8 cellular contexts compared by ENCODE assay signal in the genomic region with DNA sequence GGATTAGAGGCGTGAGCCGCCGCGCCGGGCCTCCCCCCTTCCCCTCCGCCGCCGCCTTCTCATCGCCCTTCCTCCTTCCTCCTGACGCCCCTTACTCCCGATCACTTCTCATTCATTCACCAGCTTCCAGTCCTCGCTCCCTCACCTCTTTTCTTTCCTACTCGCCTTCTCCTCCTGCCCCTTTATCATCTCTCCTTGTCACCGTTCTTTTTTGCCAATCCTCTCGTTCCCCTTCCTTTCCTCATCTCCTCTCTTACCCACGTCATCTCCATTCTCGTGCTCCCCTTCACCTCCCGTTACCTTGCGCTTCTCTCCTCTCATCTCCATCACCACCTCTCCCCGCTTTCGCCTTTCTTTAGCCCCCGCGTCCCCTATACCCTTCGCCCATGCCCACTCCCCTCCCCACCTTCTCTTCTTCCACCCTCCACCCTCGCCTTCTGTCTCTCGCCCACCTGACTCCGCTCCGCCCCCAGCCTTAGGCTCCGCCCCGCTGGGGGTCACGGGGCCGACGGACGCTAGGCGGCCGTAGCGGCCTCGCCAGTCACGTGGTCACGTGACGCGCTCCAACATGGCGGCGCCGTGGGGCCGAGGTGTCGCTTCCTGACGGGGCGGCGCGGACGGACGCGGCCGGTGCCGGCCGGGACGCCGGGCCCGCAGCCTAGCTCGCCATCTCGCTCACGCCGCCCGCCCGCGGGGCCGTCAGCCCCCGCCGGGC. TPM values are rescaled to one million over a fixed set of nuclear protein-coding genes. Genes with fewer than 3 reads are reported as not detected.
DNase-seq lines count a peak whose midpoint lies in the region; ATAC-seq, FAIRE-seq and TF ChIP-seq lines count a peak whose summit lies in the region.

A gene (plus strand): TSS at position 544 of the 715 bp plus-strand sequence. CDS start 179 bp downstream, outside the sequence.

- H3K4me1 ChIP-seq in A549 (peaks cover 22% of the 10 kb centered on the region), skeletal muscle tissue (ENCODE audit: control insufficient read depth in 3 of 3, insufficient read depth in 3 of 3, low read length in 3 of 3) (peaks cover 12 to 30% (median 18%) of the 10 kb centered on the region in 3 donors)

- H3K9me3 ChIP-seq in A549 (no peaks in the 10 kb centered on the region), iPS-18c (ENCODE audit: control insufficient read depth, insufficient read depth, low read length) (no peaks in the 10 kb centered on the region), skeletal muscle tissue (ENCODE audit: control insufficient read depth in 3 of 3, low read length in 3 of 3) (no peaks in the 10 kb centered on the region)

- peak within 1 kb of the TSS; percentile 96 to 98 for H3K27ac ChIP-seq in A549
- peak within 1 kb of the TSS; percentile 93 for H3K27ac ChIP-seq in VCaP
- H3K27ac ChIP-seq in skeletal muscle tissue (ENCODE audit: low read depth, low read length), result peak within 1 kb of the TSS; percentile 92

- TF ChIP-seq RAD21 in A549 (conservative IDR thresholded peaks at IDR 0.05 in 1 of 2, IDR thresholded peaks at IDR 0.05 in 1 of 2), result no peak

- H3K36me3 ChIP-seq in skeletal muscle tissue (ENCODE audit: control insufficient read depth in 3 of 3, insufficient read depth in 3 of 3, low read length in 3 of 3), result no peaks in the 10 kb centered on the region

- TF ChIP-seq EP300 in A549 (IDR thresholded peaks at IDR 0.05), result no peak

- CTCF ChIA-PET in A549 (lab: Yijun Ruan, JAX), result interaction anchor here (0.6 to 18.8 kb wide), 8 partner anchors 9 to 301 kb away, joined by 3 to 494 read pairs (median 3); no protein-coding TSS in a partner anchor

- DNase-seq in A549 (ENCODE audit: low read depth in 1 of 2, low spot score in 1 of 2), result peak; percentile 91 to 92
- DNase-seq in NCI-H2196 treated with DMSO at 0.1 percent for 48 hours (lab: John Stamatoyannopoulos, UW; ENCODE audit: unreplicated experiment), result peak; percentile 55
- peak; percentile 95 to 98 for DNase-seq in T47D (ENCODE audit: low read depth in 1 of 2, low spot score in 1 of 2)

- H3K9ac ChIP-seq in skeletal muscle tissue (ENCODE audit: low read depth in 1 of 3, low read length in 3 of 3), result peak within 1 kb of the TSS; percentile 94 to 98 (median 98)

- TF ChIP-seq POLR2A in A549 (IDR thresholded peaks at IDR 0.05; ENCODE audit: low read length), result peak; percentile 88

- no peak for TF ChIP-seq CTCF in A549 (IDR thresholded peaks at IDR 0.05)
- TF ChIP-seq CTCF in VCaP (conservative IDR thresholded peaks at IDR 0.05), result no peak; the same call in 1 of the 2 replicates

- in situ Hi-C loops in T47D (cut with HindIII; ENCODE audit: low pct_unique_long_range_greater_than_20kb, low sequenced_read_pairs), result no loop called here

- ATAC-seq in A549 (peak; percentile 90 to 94), GM18867 (IDR thresholded peaks at IDR 0.05; ENCODE audit: unreplicated experiment) (peak; percentile 81), HG03103 (IDR thresholded peaks at IDR 0.05; ENCODE audit: low read depth, unreplicated experiment) (peak; percentile 72)

- H3K4me3 ChIP-seq in A549 (peak within 1 kb of the TSS; percentile 89), iPS-18c (ENCODE audit: insufficient read depth, low read depth, low read length) (peak within 1 kb of the TSS; percentile 79), skeletal muscle tissue (ENCODE audit: low read length in 3 of 3) (peak within 1 kb of the TSS; percentile 95 to 97 (median 96))

- POLR2A ChIA-PET in A549 (lab: Yijun Ruan, JAX), result interaction anchor here (0.8 to 1.0 kb wide), 4 partner anchors 12 to 62 kb away, joined by 3 read pairs; no protein-coding TSS in a partner anchor

- WGBS in A549 (ENCODE audit: missing lambda C conversion rate), result 3% methylated on average over 24 of the region's 70 CpGs

- peak within 1 kb of the TSS; percentile 85 for H3K4me2 ChIP-seq in A549

- no peak for FAIRE-seq in A549 (lab: Jason Lieb, UNC)

- H3K27me3 ChIP-seq in skeletal muscle tissue (ENCODE audit: control insufficient read depth in 3 of 3, insufficient read depth in 3 of 3, low read length in 3 of 3), result no peaks in the 10 kb centered on the region

TF ChIP-seq in A549, 52 proteins besides CTCF, POLR2A, EP300 and RAD21:
- TF ChIP-seq, protein P1, sequence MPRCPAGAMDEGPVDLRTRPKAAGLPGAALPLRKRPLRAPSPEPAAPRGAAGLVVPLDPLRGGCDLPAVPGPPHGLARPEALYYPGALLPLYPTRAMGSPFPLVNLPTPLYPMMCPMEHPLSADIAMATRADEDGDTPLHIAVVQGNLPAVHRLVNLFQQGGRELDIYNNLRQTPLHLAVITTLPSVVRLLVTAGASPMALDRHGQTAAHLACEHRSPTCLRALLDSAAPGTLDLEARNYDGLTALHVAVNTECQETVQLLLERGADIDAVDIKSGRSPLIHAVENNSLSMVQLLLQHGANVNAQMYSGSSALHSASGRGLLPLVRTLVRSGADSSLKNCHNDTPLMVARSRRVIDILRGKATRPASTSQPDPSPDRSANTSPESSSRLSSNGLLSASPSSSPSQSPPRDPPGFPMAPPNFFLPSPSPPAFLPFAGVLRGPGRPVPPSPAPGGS (IDR thresholded peaks at IDR 0.05), result peak; percentile 86; the same call in 2 of the 3 replicates
- TF ChIP-seq JUN (IDR thresholded peaks at IDR 0.05) (peak in 1 of 2 experiments; percentile 69; a peak in 2 of 5 replicates), FOSL2 (IDR thresholded peaks at IDR 0.05) (no peak), FOSL2 (CRISPR knock-in tag; IDR thresholded peaks at IDR 0.05) (peak; percentile 73), MYC (IDR thresholded peaks at IDR 0.05; ENCODE audit: borderline replicate concordance, low read length) (peak; percentile 19; the same call in 1 of the 2 replicates), HOXB5 (CRISPR knock-in tag; IDR thresholded peaks at IDR 0.05) (peak; percentile 46; the same call in 1 of the 2 replicates), EHMT2 (IDR thresholded peaks at IDR 0.05; ENCODE audit: low read depth) (no peak), ZC3H11A (IDR thresholded peaks at IDR 0.05) (no peak), PHF8 (IDR thresholded peaks at IDR 0.05; ENCODE audit: borderline replicate concordance, low read depth) (peak; percentile 37; the same call in 1 of the 2 replicates), NPAS2 (CRISPR knock-in tag; IDR thresholded peaks at IDR 0.05; ENCODE audit: borderline replicate concordance) (peak; percentile 86), BHLHE40 (IDR thresholded peaks at IDR 0.05; ENCODE audit: low read depth, low read length) (peak; percentile 70), SMC3 (IDR thresholded peaks at IDR 0.05) (0 out of 3 replicates have a peak, but pooled peaks have one; percentile 19)
- TF ChIP-seq, protein P2, sequence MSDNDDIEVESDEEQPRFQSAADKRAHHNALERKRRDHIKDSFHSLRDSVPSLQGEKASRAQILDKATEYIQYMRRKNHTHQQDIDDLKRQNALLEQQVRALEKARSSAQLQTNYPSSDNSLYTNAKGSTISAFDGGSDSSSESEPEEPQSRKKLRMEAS (IDR thresholded peaks at IDR 0.05), result peak; percentile 73
- TF ChIP-seq, protein P3, sequence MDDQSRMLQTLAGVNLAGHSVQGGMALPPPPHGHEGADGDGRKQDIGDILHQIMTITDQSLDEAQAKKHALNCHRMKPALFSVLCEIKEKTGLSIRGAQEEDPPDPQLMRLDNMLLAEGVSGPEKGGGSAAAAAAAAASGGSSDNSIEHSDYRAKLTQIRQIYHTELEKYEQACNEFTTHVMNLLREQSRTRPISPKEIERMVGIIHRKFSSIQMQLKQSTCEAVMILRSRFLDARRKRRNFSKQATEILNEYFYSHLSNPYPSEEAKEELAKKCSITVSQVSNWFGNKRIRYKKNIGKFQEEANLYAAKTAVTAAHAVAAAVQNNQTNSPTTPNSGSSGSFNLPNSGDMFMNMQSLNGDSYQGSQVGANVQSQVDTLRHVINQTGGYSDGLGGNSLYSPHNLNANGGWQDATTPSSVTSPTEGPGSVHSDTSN (IDR thresholded peaks at IDR 0.05), result no peak
- TF ChIP-seq, protein P4, sequence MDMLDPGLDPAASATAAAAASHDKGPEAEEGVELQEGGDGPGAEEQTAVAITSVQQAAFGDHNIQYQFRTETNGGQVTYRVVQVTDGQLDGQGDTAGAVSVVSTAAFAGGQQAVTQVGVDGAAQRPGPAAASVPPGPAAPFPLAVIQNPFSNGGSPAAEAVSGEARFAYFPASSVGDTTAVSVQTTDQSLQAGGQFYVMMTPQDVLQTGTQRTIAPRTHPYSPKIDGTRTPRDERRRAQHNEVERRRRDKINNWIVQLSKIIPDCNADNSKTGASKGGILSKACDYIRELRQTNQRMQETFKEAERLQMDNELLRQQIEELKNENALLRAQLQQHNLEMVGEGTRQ (IDR thresholded peaks at IDR 0.05), result peak; percentile 99
TF ChIP-seq in A549: peak in this region for 11.

RNA-seq across cellular contexts. Expression of the gene that starts here (rescaled TPM):
- polyA plus RNA-seq in A549 (2011; rRNA removed) (24.3 and 27.8 TPM in 2 replicates), A549 (2017; fragmentation: RNase III; extraction: RNeasy Plus Mini Kit Qiagen cat#74134 plus additional on column Dnase treatment) (11.9 to 13.6 TPM (median 12.3 TPM) in 3 replicates)
- polyA plus RNA-seq in A549 (2012; cell fraction: cytosol; rRNA removed), result 5.5 and 7.3 TPM in 2 replicates
- 6.3 and 9.9 TPM in 2 replicates for polyA plus RNA-seq in A549 (2012; cell fraction: nucleus; rRNA removed)
- 46.3 and 49.3 TPM in 2 replicates for polyA minus RNA-seq in A549 (2011; rRNA and poly(A)+ RNA removed)
- total RNA-seq in skeletal muscle tissue, result 18.3 TPM

Comparison
In these comparisons a context has a peak if more than half of its experiments do, and no peak if none do; other contexts are left out.
1. Peak in every context shown above with its lines: DNase-seq, ATAC-seq, H3K4me3 ChIP-seq and H3K27ac ChIP-seq.